Comparison of ENCODE assay signal across 1 cellular context in the genomic region with DNA sequence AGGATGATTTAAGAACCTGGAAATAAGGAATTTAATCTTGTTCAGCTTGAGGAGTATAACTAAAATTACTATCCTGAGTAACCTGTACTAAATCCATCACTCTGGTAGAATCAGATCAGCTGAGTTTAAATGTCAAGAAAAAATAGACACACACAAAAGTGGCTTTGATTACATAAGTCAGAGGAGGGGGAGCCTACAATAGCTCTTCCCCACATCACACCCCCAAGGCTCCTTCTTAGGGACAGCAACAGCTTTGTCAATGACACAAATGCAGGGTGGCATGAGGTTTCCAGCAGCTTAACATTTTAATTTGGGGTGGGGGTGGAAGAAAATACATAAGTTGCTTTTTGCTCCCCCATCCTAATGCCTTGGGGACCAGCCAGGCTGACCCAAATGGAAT.
A peak's percentile ranks its signal among the peaks of the same experiment; 100 is the strongest.
TF ChIP-seq lines count a peak whose summit lies in the region.

No MANE protein-coding gene starts in this region.

TF ChIP-seq in endothelial cell of umbilical vein, 7 proteins besides CTCF, POLR2A, EP300 and RAD21:
- peak; percentile 1 for TF ChIP-seq POLR2AphosphoS5 (IDR thresholded peaks at IDR 0.05; ENCODE audit: insufficient read depth, low read depth, low read length)
- no peak for TF ChIP-seq FOS (IDR thresholded peaks at IDR 0.05; ENCODE audit: borderline replicate concordance, insufficient read depth, low read length)
